ENCODE assay signal across 21 cellular contexts in the genomic region with DNA sequence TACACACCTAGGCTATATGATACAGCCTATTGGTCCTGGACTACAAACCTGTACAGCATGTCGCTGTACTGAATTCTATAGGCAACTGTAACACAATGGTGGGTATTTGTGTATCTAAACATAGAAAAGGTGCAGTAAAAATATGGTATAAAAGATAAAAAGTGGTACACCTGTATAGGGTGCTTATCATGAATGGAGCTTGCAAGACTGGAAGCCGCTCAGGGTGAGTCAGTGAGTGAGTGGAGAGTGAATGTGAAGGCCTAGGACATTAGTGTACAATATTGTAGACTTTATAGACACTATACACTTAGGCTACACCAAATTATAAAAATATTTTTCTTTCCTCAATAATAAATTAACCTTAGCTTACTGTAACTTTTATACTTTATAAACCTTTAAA. TPM values are rescaled to one million over a fixed set of nuclear protein-coding genes. Genes with fewer than 3 reads are reported as not detected.
"Had no signal": no experiment of that assay in that cellular context is flagged by ENCODE, and none has a peak within 500 bp of the region (broad histone marks: within the 10 kb centered on the region; RNA-seq: fewer than 3 reads in every experiment).

No MANE protein-coding gene starts in this region.

- H3K9me3 ChIP-seq: left ventricle myocardium inferior, mucosa of descending colon, ovary, sigmoid colon, spleen, tibial nerve, uterus had no signal

- H3K27ac ChIP-seq: left ventricle myocardium inferior, ovary, sigmoid colon, spleen, tibial nerve, uterus had no signal

- H3K36me3 ChIP-seq: ovary, sigmoid colon, uterus had no signal

- H3K36me3 Mint-ChIP-seq: type B pancreatic cell had no signal

- ATAC-seq: mucosa of descending colon; naive thymus-derived CD4-positive, alpha-beta T cell; natural killer cell treated with Interleukin-12 subunit alpha and Interleukin-12 subunit beta and Interleukin-15 and Interleukin-18, amount 100 ng/mL, for 72 hours; right cardiac atrium; stimulated activated effector memory CD8-positive, alpha-beta T cell treated with anti-CD3 and anti-CD28 coated beads, Interleukin-12 subunit alpha, Interleukin-12 subunit beta, amount 100 ng/mL, for 72 hours; stimulated activated naive CD8-positive, alpha-beta T cell treated with anti-CD3 and anti-CD28 coated beads, Interleukin-15, amount 100 ng/mL, for 72 hours had no signal

- H3K27ac Mint-ChIP-seq: naive thymus-derived CD4-positive, alpha-beta T cell; natural killer cell treated with Interleukin-12 subunit alpha and Interleukin-12 subunit beta and Interleukin-15 and Interleukin-18, amount 100 ng/mL, for 72 hours; progenitor cell of endocrine pancreas; stimulated activated effector memory CD8-positive, alpha-beta T cell treated with anti-CD3 and anti-CD28 coated beads, Interleukin-12 subunit alpha, Interleukin-12 subunit beta, amount 100 ng/mL, for 72 hours; stimulated activated naive CD8-positive, alpha-beta T cell treated with anti-CD3 and anti-CD28 coated beads, Interleukin-15, amount 100 ng/mL, for 72 hours; type B pancreatic cell had no signal

- H3K4me1 ChIP-seq: spleen, uterus had no signal

- H3K9me3 Mint-ChIP-seq: natural killer cell treated with Interleukin-12 subunit alpha and Interleukin-12 subunit beta and Interleukin-15 and Interleukin-18, amount 100 ng/mL, for 72 hours; stimulated activated effector memory CD8-positive, alpha-beta T cell treated with anti-CD3 and anti-CD28 coated beads, Interleukin-12 subunit alpha, Interleukin-12 subunit beta, amount 100 ng/mL, for 72 hours; stimulated activated naive CD8-positive, alpha-beta T cell treated with anti-CD3 and anti-CD28 coated beads, Interleukin-15, amount 100 ng/mL, for 72 hours; type B pancreatic cell had no signal

- H3K4me1 Mint-ChIP-seq: naive thymus-derived CD4-positive, alpha-beta T cell; stimulated activated effector memory CD8-positive, alpha-beta T cell treated with anti-CD3 and anti-CD28 coated beads, Interleukin-12 subunit alpha, Interleukin-12 subunit beta, amount 100 ng/mL, for 72 hours; stimulated activated naive CD8-positive, alpha-beta T cell treated with anti-CD3 and anti-CD28 coated beads, Interleukin-15, amount 100 ng/mL, for 72 hours had no signal

- DNase-seq: islet precursor cell; left ventricle myocardium inferior; midbrain; mucosa of descending colon; naive thymus-derived CD4-positive, alpha-beta T cell; ovary; right cardiac atrium; sigmoid colon; small intestine; spleen; stimulated activated CD4-positive, alpha-beta T cell treated with anti-CD3 and anti-CD28 coated beads, Interleukin-4, amount 100 ng/mL, for 24 hours; stimulated activated naive CD4-positive, alpha-beta T cell treated with Interleukin-2 at 50 U/mL for 16 hours; stimulated activated naive CD8-positive, alpha-beta T cell treated with anti-CD3 and anti-CD28 coated beads, Interleukin-15, amount 100 ng/mL, for 72 hours; substantia nigra; uterus had no signal

- H3K4me3 ChIP-seq: left ventricle myocardium inferior, lung, mucosa of descending colon, ovary, sigmoid colon, spleen, tibial nerve, uterus had no signal

- H3K4me3 Mint-ChIP-seq: naive thymus-derived CD4-positive, alpha-beta T cell; natural killer cell treated with Interleukin-12 subunit alpha and Interleukin-12 subunit beta and Interleukin-15 and Interleukin-18, amount 100 ng/mL, for 72 hours; stimulated activated effector memory CD8-positive, alpha-beta T cell treated with anti-CD3 and anti-CD28 coated beads, Interleukin-12 subunit alpha, Interleukin-12 subunit beta, amount 100 ng/mL, for 72 hours; stimulated activated naive CD8-positive, alpha-beta T cell treated with anti-CD3 and anti-CD28 coated beads, Interleukin-15, amount 100 ng/mL, for 72 hours; type B pancreatic cell had no signal

- FAIRE-seq: small intestine had no signal

- H3K27me3 ChIP-seq: ovary, sigmoid colon, spleen, tibial nerve, uterus had no signal

- H3K27me3 Mint-ChIP-seq: naive thymus-derived CD4-positive, alpha-beta T cell; progenitor cell of endocrine pancreas; stimulated activated naive CD8-positive, alpha-beta T cell treated with anti-CD3 and anti-CD28 coated beads, Interleukin-15, amount 100 ng/mL, for 72 hours had no signal

RNA-seq across cellular contexts. Expression of a gene that starts 41.8 kb away (rescaled TPM):
- total RNA-seq: progenitor cell of endocrine pancreas had no signal
